ENCODE assay signal across 8 cellular contexts in genomic region chr2:96470636-96471035, GRCh38. TPM values are rescaled to one million over a fixed set of nuclear protein-coding genes. Genes with fewer than 3 reads are reported as not detected.
DNase-seq lines count a peak whose midpoint lies in the region; ATAC-seq, FAIRE-seq and TF ChIP-seq lines count a peak whose summit lies in the region.

No MANE protein-coding gene starts in this region.

- H3K9ac ChIP-seq in endothelial cell of umbilical vein (replicated peaks; ENCODE audit: extremely low read depth, insufficient read depth, low read length): no peak overlapping the region

- no peaks in the 10 kb centered on the region for H3K9me1 ChIP-seq in endothelial cell of umbilical vein (replicated peaks; ENCODE audit: control insufficient read depth, extremely low read depth, insufficient read depth, low read length)

- intact Hi-C loops in endothelial cell of umbilical vein (cut with micrococcal nuclease): loop anchor here (1.0 kb wide), 2 partner anchors 39 to 84 kb away; no protein-coding TSS in a partner anchor
- intact Hi-C loops in naive thymus-derived CD4-positive, alpha-beta T cell (cut with micrococcal nuclease): loop anchor here (1.0 to 2.0 kb wide), 6 partner anchors 30 to 84 kb away; no protein-coding TSS in a partner anchor

- no peaks in the 10 kb centered on the region for H3K9me3 Mint-ChIP-seq in naive thymus-derived CD4-positive, alpha-beta T cell

- ATAC-seq in naive thymus-derived CD4-positive, alpha-beta T cell: peak; percentile 82
- no peak for ATAC-seq in GM21528 (IDR thresholded peaks at IDR 0.05; ENCODE audit: low FRiP score, unreplicated experiment)

- FAIRE-seq in endothelial cell of umbilical vein (lab: Jason Lieb, UNC): peak; percentile 69

- BruUV-seq in endothelial cell of umbilical vein (replicated peaks; lab: Mats Ljungman, UMichigan): no TSS peak

- peaks cover 5 to 12% (median 6%) of the 10 kb centered on the region in 5 donors for H3K27me3 Mint-ChIP-seq in naive thymus-derived CD4-positive, alpha-beta T cell

- H3K36me3 Mint-ChIP-seq in naive thymus-derived CD4-positive, alpha-beta T cell: no peaks in the 10 kb centered on the region

- POLR2A ChIA-PET in endothelial cell of umbilical vein (lab: Charles Lee): no interaction called here
- POLR2A ChIA-PET in naive thymus-derived CD4-positive, alpha-beta T cell (lab: Charles Lee): interaction anchor here (1.0 kb wide), 1 partner anchor 66 kb away, joined by 3 read pairs; the partner anchor contains the start of gene ARID5A

- CTCF ChIA-PET in endothelial cell of umbilical vein (lab: Charles Lee): interaction anchor here (1.6 to 3.2 kb wide), 2 partner anchors 22 to 39 kb away, joined by 4 to 33 read pairs; no protein-coding TSS in a partner anchor
- CTCF ChIA-PET in naive thymus-derived CD4-positive, alpha-beta T cell (lab: Charles Lee): interaction anchor here (1.0 kb wide), 1 partner anchor 63 kb away, joined by 3 read pairs; no protein-coding TSS in a partner anchor

- no peaks in the 10 kb centered on the region for H3K79me2 ChIP-seq in endothelial cell of umbilical vein (ENCODE audit: control insufficient read depth, insufficient read depth, low read length)

- H4K20me1 ChIP-seq in endothelial cell of umbilical vein (replicated peaks; ENCODE audit: control insufficient read depth, extremely low read depth, insufficient read depth, low read length): no peaks in the 10 kb centered on the region

- no peak for TF ChIP-seq POLR2A in endothelial cell of umbilical vein (IDR thresholded peaks at IDR 0.05; ENCODE audit: low read depth, low read length)

- peak overlapping the region in 6 of 10 donors; percentile 6 to 70 (median 24) for H3K4me3 Mint-ChIP-seq in naive thymus-derived CD4-positive, alpha-beta T cell

- H2AFZ ChIP-seq in endothelial cell of umbilical vein (ENCODE audit: low read depth, low read length): no peak overlapping the region

- H3K27ac ChIP-seq in endothelial cell of umbilical vein (ENCODE audit: insufficient read depth, low read depth, low read length): no peak overlapping the region
- no peak overlapping the region for H3K27ac ChIP-seq in naive thymus-derived CD4-positive, alpha-beta T cell (ENCODE audit: low read depth, low read length)

- no peaks in the 10 kb centered on the region for H3K9me3 ChIP-seq in endothelial cell of umbilical vein (replicated peaks; ENCODE audit: control insufficient read depth, insufficient read depth, low read length)
- no peaks in the 10 kb centered on the region for H3K9me3 ChIP-seq in naive thymus-derived CD4-positive, alpha-beta T cell (ENCODE audit: control insufficient read depth in 2 of 3, low read length in 3 of 3)

- peaks cover under 1 to 5% of the 10 kb centered on the region in 2 experiments for H3K27me3 ChIP-seq in endothelial cell of umbilical vein (ENCODE audit: control insufficient read depth in 2 of 2, insufficient read depth in 2 of 2, low read length in 2 of 2)
- no peaks in the 10 kb centered on the region for H3K27me3 ChIP-seq in naive thymus-derived CD4-positive, alpha-beta T cell (ENCODE audit: control insufficient read depth in 2 of 2, insufficient read depth in 2 of 2, low read length in 2 of 2)

- peak overlapping the region in 1 of 9 donors; percentile 60 for H3K27ac Mint-ChIP-seq in naive thymus-derived CD4-positive, alpha-beta T cell

- dilution Hi-C loops in endothelial cell of umbilical vein (cut with MboI; ENCODE audit: extremely low pct_ligation_motif_present, low sequenced_read_pairs): no loop called here

- H3K4me2 ChIP-seq in endothelial cell of umbilical vein (ENCODE audit: insufficient read depth, low read length): no peak overlapping the region

- DNase-seq in GM19240 (ENCODE audit: insufficient read length, low spot score) (peak; percentile 52), endothelial cell of umbilical vein (ENCODE audit: low read depth, low spot score) (peak; percentile 54), NCI-H2227 (lab: John Stamatoyannopoulos, UW; ENCODE audit: unreplicated experiment) (no peak), SKM-1 (lab: John Stamatoyannopoulos, UW; ENCODE audit: unreplicated experiment) (no peak)
- DNase-seq in activated CD8-positive, alpha-beta memory T cell treated with anti-CD3 and anti-CD28 coated beads for 1 hour (ENCODE audit: extremely low read depth in 1 of 2, low read depth in 1 of 2): peak; percentile 9 to 45
- peak; percentile 9 to 69 (median 32) for DNase-seq in naive thymus-derived CD4-positive, alpha-beta T cell
- peak; percentile 14 to 31 for DNase-seq in stimulated activated CD8-positive, alpha-beta memory T cell treated with anti-CD3 and anti-CD28 coated beads, Interleukin-7, amount 100 ng/mL, for 48 hours (ENCODE audit: extremely low read depth in 1 of 2, low read depth in 1 of 2)

- no peaks in the 10 kb centered on the region for H3K36me3 ChIP-seq in endothelial cell of umbilical vein (ENCODE audit: control insufficient read depth in 2 of 2, extremely low read depth in 1 of 2, insufficient read depth in 2 of 2, low read length in 2 of 2)
- H3K36me3 ChIP-seq in naive thymus-derived CD4-positive, alpha-beta T cell (ENCODE audit: control insufficient read depth in 2 of 3, insufficient read depth in 3 of 3, low read length in 3 of 3): no peaks in the 10 kb centered on the region

- H3K4me1 ChIP-seq in endothelial cell of umbilical vein (ENCODE audit: control insufficient read depth, extremely low read depth, insufficient read depth, low read length): no peaks in the 10 kb centered on the region
- H3K4me1 ChIP-seq in naive thymus-derived CD4-positive, alpha-beta T cell (ENCODE audit: control insufficient read depth in 2 of 2, insufficient read depth in 2 of 2, low read length in 2 of 2): peaks cover 0 to 4% of the 10 kb centered on the region in 2 donors

- TF ChIP-seq CTCF in endothelial cell of umbilical vein (IDR thresholded peaks at IDR 0.05; ENCODE audit: extremely low read depth in 1 of 2, insufficient read depth in 1 of 2, low read depth in 1 of 2, low read length in 2 of 2): peak; percentile 72 to 92

- H3K4me3 ChIP-seq in endothelial cell of umbilical vein (replicated peaks in 1 of 3; ENCODE audit: insufficient read depth in 1 of 3, low read depth in 1 of 3, low read length in 3 of 3): no peak overlapping the region
- no peak overlapping the region for H3K4me3 ChIP-seq in naive thymus-derived CD4-positive, alpha-beta T cell (ENCODE audit: low read length)

- H3K4me1 Mint-ChIP-seq in naive thymus-derived CD4-positive, alpha-beta T cell: peaks cover 3 to 10% (median 5%) of the 10 kb centered on the region in 7 donors

TF ChIP-seq in endothelial cell of umbilical vein, 7 proteins besides CTCF, POLR2A, EP300 and RAD21:
- TF ChIP-seq MYC (IDR thresholded peaks at IDR 0.05; ENCODE audit: low read depth, low read length) (no peak), JUN (IDR thresholded peaks at IDR 0.05; ENCODE audit: borderline replicate concordance, insufficient read depth, insufficient read length, low read depth) (no peak), EZH2 (IDR thresholded peaks at IDR 0.05; ENCODE audit: borderline replicate concordance, low read depth, low read length, severe bottlenecking) (peak; percentile 35)

RNA-seq across cellular contexts. Expression of gene NEURL3, which starts 34.5 kb away (rescaled TPM):
- not detected in 2 replicates for total RNA-seq in endothelial cell of umbilical vein
- polyA plus RNA-seq in endothelial cell of umbilical vein: 0.08 TPM in 1 of 2 replicates, not detected in the other
- 0.04 and 0.06 TPM in 2 replicates for polyA plus RNA-seq in endothelial cell of umbilical vein (2011; cell fraction: cytosol; rRNA removed)
- polyA plus RNA-seq in endothelial cell of umbilical vein (2011; cell fraction: nucleus; rRNA removed): not detected in 2 replicates
- not detected in 2 replicates for polyA plus RNA-seq in endothelial cell of umbilical vein (2012)
- not detected in 2 replicates for polyA minus RNA-seq in endothelial cell of umbilical vein
- not detected for polyA minus RNA-seq in endothelial cell of umbilical vein (2011; cell fraction: cytosol; rRNA and poly(A)+ RNA removed)
- polyA minus RNA-seq in endothelial cell of umbilical vein (2011; cell fraction: nucleus; rRNA and poly(A)+ RNA removed): not detected in 2 replicates
- 1 to 10 TPM in 1 of 5 experiments, under 1 TPM in 2, not detected in 2; 0.27 to 1.3 (median 0.43) TPM for total RNA-seq in naive thymus-derived CD4-positive, alpha-beta T cell
- not detected for polyA plus RNA-seq in naive thymus-derived CD4-positive, alpha-beta T cell

Comparison
In these comparisons a context has a peak if more than half of its experiments do, and no peak if none do; other contexts are left out.
1. DNase-seq: peak in GM19240 (single experiment), activated CD8-positive, alpha-beta memory T cell treated with anti-CD3 and anti-CD28 coated beads for 1 hour (2 of 2), endothelial cell of umbilical vein (single experiment), naive thymus-derived CD4-positive, alpha-beta T cell (9 of 9) and stimulated activated CD8-positive, alpha-beta memory T cell treated with anti-CD3 and anti-CD28 coated beads, Interleukin-7, amount 100 ng/mL, for 48 hours (2 of 2); none in NCI-H2227 (single experiment) and SKM-1 (single experiment).